In genomic region chr7:12711124-12711523, GRCh38 we compare ENCODE assay signal across 17 cellular contexts.
"Had no signal": no experiment of that assay in that cellular context is flagged by ENCODE, and none has a peak within 500 bp of the region (broad histone marks: within the 10 kb centered on the region; RNA-seq: fewer than 3 reads in every experiment).

No MANE protein-coding gene starts in this region.

- H3K27ac ChIP-seq: dorsolateral prefrontal cortex, neural progenitor cell, parathyroid adenoma, right atrium auricular region had no signal

- H3K27me3 ChIP-seq: dorsolateral prefrontal cortex, left lung, neural progenitor cell, right atrium auricular region, stomach, thyroid gland had no signal

- H3K36me3 ChIP-seq: left lung, neural progenitor cell, right atrium auricular region, stomach, thyroid gland had no signal

- DNase-seq: cerebellar nuclear complex; dorsolateral prefrontal cortex; effector CD4-positive, alpha-beta T cell; naive B cell; stimulated activated CD4-positive, alpha-beta T cell treated with anti-CD3 and anti-CD28 coated beads, Interleukin-12 subunit alpha, Interleukin-12 subunit beta, amount 100 ng/mL, for 4 hours; stimulated activated CD4-positive, alpha-beta T cell treated with anti-CD3 and anti-CD28 coated beads, Interleukin-1b, Interleukin-23, amount 100 ng/mL, for 48 hours; stimulated activated CD4-positive, alpha-beta T cell treated with anti-CD3 and anti-CD28 coated beads, Interleukin-4, amount 100 ng/mL, for 1 hour; stimulated activated CD8-positive, alpha-beta memory T cell treated with anti-CD3 and anti-CD28 coated beads, Interleukin-4, amount 100 ng/mL, for 48 hours; stimulated activated naive CD4-positive, alpha-beta T cell; stomach; thyroid gland had no signal

- H3K9ac ChIP-seq: neural progenitor cell, parathyroid adenoma had no signal

- H3K9me3 ChIP-seq: left lung, right atrium auricular region, stomach, thyroid gland had no signal

- H3K4me1 ChIP-seq: parathyroid adenoma had no signal

- ATAC-seq: left lung, sciatic nerve had no signal

- H3K4me3 ChIP-seq: dorsolateral prefrontal cortex, left lung, neural progenitor cell, right atrium auricular region, smooth muscle cell, stomach, thyroid gland had no signal
